In genomic region chr7:112120818-112121217, GRCh38 we compare ENCODE assay signal across 31 cellular contexts.
DNase-seq lines count a peak whose midpoint lies in the region; ATAC-seq, FAIRE-seq and TF ChIP-seq lines count a peak whose summit lies in the region.
"Had no signal": no experiment of that assay in that cellular context is flagged by ENCODE, and none has a peak within 500 bp of the region (broad histone marks: within the 10 kb centered on the region; RNA-seq: fewer than 3 reads in every experiment).

No MANE protein-coding gene starts in this region.

- RAD21 ChIA-PET in GM12878 (lab: Charles Lee; ENCODE audit: unreplicated experiment) = interaction anchor here (1.3 kb wide), 1 partner anchor 37 kb away, joined by 3 read pairs; no protein-coding TSS in a partner anchor

- H3K9me3 ChIP-seq in GM12878 (replicated peaks; ENCODE audit: control insufficient read depth, insufficient read depth, low read length) = no peaks in the 10 kb centered on the region
- H3K9me3 ChIP-seq: Caco-2, SJCRH30, spleen had no signal

- TF ChIP-seq CTCF in GM12878 (IDR thresholded peaks at IDR 0.05 in 2 of 3, conservative IDR thresholded peaks at IDR 0.05 in 1 of 3; ENCODE audit: control insufficient read depth in 2 of 3, extremely low read depth in 1 of 3, insufficient read depth in 1 of 3, low read depth in 3 of 3, low read length in 3 of 3) = no peak

- POLR2A ChIA-PET in GM12878 (lab: Charles Lee) = no interaction called here

- CTCF ChIA-PET in GM12878 (lab: Yijun Ruan, JAX) = no interaction called here

- in situ Hi-C loops in GM12878 (cut with MboI) = no loop called here

- intact Hi-C loops in GM12878 (cut with micrococcal nuclease; ENCODE audit: unreplicated experiment) = no loop called here

- no peaks in the 10 kb centered on the region for H3K79me2 ChIP-seq in GM12878 (ENCODE audit: control insufficient read depth, insufficient read depth, low read length)
- H3K79me2 ChIP-seq: parathyroid adenoma had no signal

- no peak for TF ChIP-seq RAD21 in GM12878 (IDR thresholded peaks at IDR 0.05; ENCODE audit: insufficient read depth, low read depth, low read length)

- no peaks in the 10 kb centered on the region for H4K20me1 ChIP-seq in GM12878 (ENCODE audit: control insufficient read depth, insufficient read depth)

- no peak overlapping the region for H3K4me3 Mint-ChIP-seq in stimulated activated naive B cell treated with anti-CD40 and anti-IgM and Interleukin-4, amounts not matched to agents 10 μg/mL and 1 μg/mL and 100 μg/mL, for 72 hours
- H3K4me3 Mint-ChIP-seq: activated CD4-positive, alpha-beta T cell treated with anti-CD3 and anti-CD28 coated beads for 36 hours; activated naive CD8-positive, alpha-beta T cell treated with anti-CD3 and anti-CD28 coated beads, Interleukin-2, amount 50 U/mL, for 24 hours; central memory CD8-positive, alpha-beta T cell; GM23338; nephron progenitor cell; T-cell had no signal

- FAIRE-seq in GM12878 (lab: Jason Lieb, UNC) = no peak
- FAIRE-seq: endothelial cell of umbilical vein, TTC549 had no signal

- peak; percentile 81 for ATAC-seq in GM18873 (IDR thresholded peaks at IDR 0.05; ENCODE audit: low FRiP score, unreplicated experiment)
- ATAC-seq in GM21576 (IDR thresholded peaks at IDR 0.05; ENCODE audit: unreplicated experiment) = peak; percentile 62
- peak; percentile 60 for ATAC-seq in HG03159 (IDR thresholded peaks at IDR 0.05; ENCODE audit: unreplicated experiment)
- ATAC-seq in GM12878 = peak; percentile 83
- ATAC-seq in stimulated activated naive CD8-positive, alpha-beta T cell treated with anti-CD3 and anti-CD28 coated beads, Interleukin-15, Interleukin-2, amounts not matched to agents 100 U/mL and 50 U/mL, for 24 hours = no peak
- no peak for ATAC-seq in stimulated activated naive B cell treated with anti-CD40 and anti-IgM and Interleukin-4, amounts not matched to agents 10 μg/mL and 1 μg/mL and 100 μg/mL, for 72 hours (replicated peaks)
- ATAC-seq: activated CD4-positive, alpha-beta T cell treated with anti-CD3 and anti-CD28 coated beads for 36 hours; activated naive CD8-positive, alpha-beta T cell treated with anti-CD3 and anti-CD28 coated beads, Interleukin-2, amount 50 U/mL, for 24 hours; GM23338; right cardiac atrium; T-cell had no signal

- H3K4me1 Mint-ChIP-seq in stimulated activated naive B cell treated with anti-CD40 and anti-IgM and Interleukin-4, amounts not matched to agents 10 μg/mL and 1 μg/mL and 100 μg/mL, for 72 hours = no peaks in the 10 kb centered on the region
- H3K4me1 Mint-ChIP-seq: activated CD4-positive, alpha-beta T cell treated with anti-CD3 and anti-CD28 coated beads for 36 hours; activated naive CD8-positive, alpha-beta T cell treated with anti-CD3 and anti-CD28 coated beads, Interleukin-2, amount 50 U/mL, for 24 hours; central memory CD8-positive, alpha-beta T cell; nephron progenitor cell; T-cell had no signal

- SMC1A ChIA-PET in GM12878 (lab: Charles Lee; ENCODE audit: uncharacterized antibody, unreplicated experiment) = no interaction called here

- H3K27ac Mint-ChIP-seq in stimulated activated naive B cell treated with anti-CD40 and anti-IgM and Interleukin-4, amounts not matched to agents 10 μg/mL and 1 μg/mL and 100 μg/mL, for 72 hours = no peak overlapping the region
- H3K27ac Mint-ChIP-seq: activated CD4-positive, alpha-beta T cell treated with anti-CD3 and anti-CD28 coated beads for 36 hours; activated naive CD8-positive, alpha-beta T cell treated with anti-CD3 and anti-CD28 coated beads, Interleukin-2, amount 50 U/mL, for 24 hours; GM23338; nephron progenitor cell; T-cell had no signal

- no peaks in the 10 kb centered on the region for H3K4me1 ChIP-seq in GM12878 (ENCODE audit: control insufficient read depth, insufficient read depth, low read length)
- H3K4me1 ChIP-seq: Caco-2, parathyroid adenoma, SJCRH30 had no signal

- no peaks in the 10 kb centered on the region for H3K9me3 Mint-ChIP-seq in stimulated activated naive B cell treated with anti-CD40 and anti-IgM and Interleukin-4, amounts not matched to agents 10 μg/mL and 1 μg/mL and 100 μg/mL, for 72 hours
- H3K9me3 Mint-ChIP-seq: activated naive CD8-positive, alpha-beta T cell treated with anti-CD3 and anti-CD28 coated beads, Interleukin-2, amount 50 U/mL, for 24 hours; central memory CD8-positive, alpha-beta T cell; GM23338; nephron progenitor cell; T-cell had no signal

- TF ChIP-seq POLR2A in GM12878 (IDR thresholded peaks at IDR 0.05; ENCODE audit: low read depth, low read length) = no peak

- no peak overlapping the region for H3K4me3 ChIP-seq in GM12878
- H3K4me3 ChIP-seq: GM23338, lung, SJCRH30, spleen had no signal

- no peak overlapping the region for H3K9ac ChIP-seq in GM12878 (ENCODE audit: control insufficient read depth, insufficient read depth, low read length)
- H3K9ac ChIP-seq: parathyroid adenoma had no signal

- no peak overlapping the region for H3K4me2 ChIP-seq in GM12878 (ENCODE audit: control insufficient read depth, insufficient read depth)
- H3K4me2 ChIP-seq: GM23338 had no signal

- H3K27me3 Mint-ChIP-seq in stimulated activated naive B cell treated with anti-CD40 and anti-IgM and Interleukin-4, amounts not matched to agents 10 μg/mL and 1 μg/mL and 100 μg/mL, for 72 hours = peaks cover 6 to 14% of the 10 kb centered on the region in 2 donors

- H3K27ac ChIP-seq in GM12878 (ENCODE audit: control insufficient read depth, insufficient read depth) = no peak overlapping the region
- H3K27ac ChIP-seq: parathyroid adenoma, SJCRH30, spleen had no signal

- peak; percentile 3 for DNase-seq in GM12878 (ENCODE audit: low read depth, low spot score)
- DNase-seq in GF-D8 (lab: John Stamatoyannopoulos, UW) = no peak
- no peak for DNase-seq in stimulated activated naive CD8-positive, alpha-beta T cell treated with anti-CD3 and anti-CD28 coated beads, Interleukin-15, Interleukin-2, amounts not matched to agents 100 U/mL and 50 U/mL, for 24 hours
- no peak for DNase-seq in stimulated activated naive B cell treated with anti-CD40 and anti-IgM and Interleukin-4, amounts not matched to agents 10 μg/mL and 1 μg/mL and 100 μg/mL, for 72 hours
- DNase-seq: activated CD4-positive, alpha-beta T cell treated with anti-CD3 and anti-CD28 coated beads for 36 hours; activated gamma-delta T cell treated with Interleukin-2 at 50 U/mL for 16 hours; activated naive CD8-positive, alpha-beta T cell treated with anti-CD3 and anti-CD28 coated beads, Interleukin-2, amount 50 U/mL, for 24 hours; activated T-cell treated with anti-CD3 and anti-CD28 coated beads, Interleukin-2, amount 50 U/mL, for 1 hour; C1 segment of cervical spinal cord; Caco-2; DND-41; kidney glomerular epithelial cell; NCI-H1694; NCI-H2171 treated with DMSO at 0.1 percent for 48 hours; NCI-H526 treated with DMSO at 0.1 percent for 48 hours; nephron progenitor cell; right cardiac atrium; SJCRH30; spleen; stimulated activated CD4-positive, alpha-beta T cell treated with anti-CD3 and anti-CD28 coated beads, Interleukin-4, amount 100 ng/mL, for 24 hours; stimulated activated naive CD4-positive, alpha-beta T cell; T-cell had no signal

- H3K27me3 ChIP-seq in GM12878 (replicated peaks in 1 of 2; ENCODE audit: control insufficient read depth in 2 of 2, insufficient read depth in 2 of 2, low read length in 1 of 2) = no peaks in the 10 kb centered on the region
- H3K27me3 ChIP-seq: SJCRH30, spleen had no signal

- no TSS peak for BruUV-seq in GM12878 (replicated peaks; lab: Mats Ljungman, UMichigan)

- no peak for TF ChIP-seq EP300 in GM12878 (IDR thresholded peaks at IDR 0.05; ENCODE audit: borderline replicate concordance in 1 of 2, control insufficient read depth in 1 of 2, low read depth in 2 of 2, low read length in 2 of 2)

- H3K36me3 Mint-ChIP-seq in stimulated activated naive B cell treated with anti-CD40 and anti-IgM and Interleukin-4, amounts not matched to agents 10 μg/mL and 1 μg/mL and 100 μg/mL, for 72 hours = no peaks in the 10 kb centered on the region
- H3K36me3 Mint-ChIP-seq: T-cell had no signal

- H3K36me3 ChIP-seq in GM12878 (ENCODE audit: control insufficient read depth in 2 of 2, insufficient read depth in 2 of 2, low read length in 1 of 2) = no peaks in the 10 kb centered on the region
- H3K36me3 ChIP-seq: SJCRH30, spleen had no signal

- H2AFZ ChIP-seq in GM12878 (ENCODE audit: control insufficient read depth, low read depth, low read length) = no peak overlapping the region
- H2AFZ ChIP-seq: GM23338, parathyroid adenoma had no signal

- 50% methylated on average over 1 of the region's 1 CpG for WGBS in GM12878 (ENCODE audit: insufficient coverage, insufficient replicate concordance, low lambda C conversion rate, missing lambda C conversion rate)

Comparison
In these comparisons a context has a peak if more than half of its experiments do, and no peak if none do; other contexts are left out.
1. ATAC-seq: peak in GM18873 (single experiment), GM21576 (single experiment), HG03159 (single experiment) and GM12878 (single experiment); none in stimulated activated naive CD8-positive, alpha-beta T cell treated with anti-CD3 and anti-CD28 coated beads, Interleukin-15, Interleukin-2, amounts not matched to agents 100 U/mL and 50 U/mL, for 24 hours (single experiment) and stimulated activated naive B cell treated with anti-CD40 and anti-IgM and Interleukin-4, amounts not matched to agents 10 μg/mL and 1 μg/mL and 100 μg/mL, for 72 hours (0 of 2).